ENCODE assay signal across 20 cellular contexts in the genomic region with DNA sequence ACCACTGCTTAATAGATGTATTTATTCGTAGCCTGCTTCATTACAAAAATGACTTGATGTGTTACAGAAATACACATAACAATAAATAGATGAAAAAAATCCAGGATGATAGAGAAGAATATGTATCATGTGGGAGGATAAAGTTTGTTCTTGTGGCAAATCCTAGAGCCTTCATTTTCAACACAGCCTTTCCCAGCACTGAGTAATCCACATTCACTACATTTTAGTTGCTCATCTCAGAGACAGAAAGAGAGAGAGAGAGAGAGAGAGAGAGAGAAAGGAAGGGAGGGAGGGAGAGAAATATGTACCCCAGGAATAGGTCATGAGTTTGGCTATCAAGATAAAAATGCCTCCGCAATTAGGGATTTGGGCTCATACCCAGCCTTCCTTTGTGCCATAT.
DNase-seq lines count a peak whose midpoint lies in the region; ATAC-seq and TF ChIP-seq lines count a peak whose summit lies in the region.
"Had no signal": no experiment of that assay in that cellular context is flagged by ENCODE, and none has a peak within 500 bp of the region (broad histone marks: within the 10 kb centered on the region; RNA-seq: fewer than 3 reads in every experiment).

No MANE protein-coding gene starts in this region.

- H3K27me3 Mint-ChIP-seq in HFFc6 (ENCODE audit: insufficient read depth) (peaks cover 2% of the 10 kb centered on the region), chondrocyte (ENCODE audit: low read depth) (no peaks in the 10 kb centered on the region)
- H3K27me3 Mint-ChIP-seq: CD4-positive, alpha-beta memory T cell had no signal

- H3F3A ChIP-seq in SK-N-SH (replicated peaks; ENCODE audit: insufficient read depth) = peaks cover 32% of the 10 kb centered on the region

- H3K9ac ChIP-seq in SK-N-SH = no peak overlapping the region

- H3K79me2 ChIP-seq in SK-N-SH (ENCODE audit: insufficient read depth) (peaks cover 97% of the 10 kb centered on the region), osteoblast (ENCODE audit: insufficient read depth, low read length) (peaks cover 90% of the 10 kb centered on the region)

- peaks cover 49% of the 10 kb centered on the region for H4K20me1 ChIP-seq in SK-N-SH (ENCODE audit: insufficient read depth)
- peaks cover 18% of the 10 kb centered on the region for H4K20me1 ChIP-seq in osteoblast (ENCODE audit: insufficient read depth, low read length)

- CTCF ChIA-PET in SK-N-SH (lab: Yijun Ruan, JAX) = no interaction called here

- H3K36me3 Mint-ChIP-seq in HFFc6 (ENCODE audit: low read depth) (peaks cover 20% of the 10 kb centered on the region), chondrocyte (ENCODE audit: low read depth) (peaks cover 12% of the 10 kb centered on the region)

- no peak for TF ChIP-seq EP300 in SK-N-SH (IDR thresholded peaks at IDR 0.05; ENCODE audit: borderline replicate concordance in 1 of 2, low read depth in 1 of 2, low read length in 1 of 2)

- DNase-seq in SK-N-SH (no peak), HFFc6 (peak; percentile 28), chondrocyte (ENCODE audit: low spot score) (no peak), osteoblast (ENCODE audit: insufficient read length, low spot score, missing footprints) (no peak), DMS53 treated with DMSO at 0.1 percent for 48 hours (lab: John Stamatoyannopoulos, UW; ENCODE audit: unreplicated experiment) (no peak)
- no peak for DNase-seq in activated CD4-positive, alpha-beta T cell treated with anti-CD3 and anti-CD28 coated beads, Interleukin-2, amount 50 U/mL, for 4 hours
- DNase-seq: BE2C; CD4-positive, alpha-beta memory T cell; DMS79 treated with DMSO at 0.1 percent for 48 hours; GF-D8; GOT3; Karpas-422; NCI-H1105; NCI-H1694; NCI-H2227 treated with DMSO at 0.1 percent for 48 hours; NCI-H524 had no signal

- H3K4me3 Mint-ChIP-seq in HFFc6 = no peak overlapping the region
- no peak overlapping the region for H3K4me3 Mint-ChIP-seq in chondrocyte (ENCODE audit: unreplicated experiment)

- H3K9me3 ChIP-seq in SK-N-SH (no peaks in the 10 kb centered on the region), osteoblast (ENCODE audit: low read depth, low read length) (no peaks in the 10 kb centered on the region)
- H3K9me3 ChIP-seq: BE2C, MG63 had no signal

- TF ChIP-seq RAD21 in SK-N-SH (IDR thresholded peaks at IDR 0.05; ENCODE audit: low read length) = no peak

- peaks cover 9 to 11% of the 10 kb centered on the region in 2 experiments for H3K36me3 ChIP-seq in SK-N-SH (replicated peaks in 1 of 2; ENCODE audit: control insufficient read depth in 1 of 2, insufficient read depth in 2 of 2, low read length in 1 of 2)
- H3K36me3 ChIP-seq in osteoblast (ENCODE audit: insufficient read depth, low read length) = peaks cover 5% of the 10 kb centered on the region
- H3K36me3 ChIP-seq: BE2C had no signal

- H3K4me2 ChIP-seq in SK-N-SH (no peak overlapping the region), osteoblast (ENCODE audit: insufficient read depth, low read length) (no peak overlapping the region)

- no peak for ATAC-seq in SK-N-SH treated with all-trans-retinoic acid at 6 μM for 48 hours
- no peak for ATAC-seq in GM18867 (IDR thresholded peaks at IDR 0.05; ENCODE audit: unreplicated experiment)

- TF ChIP-seq CTCF in SK-N-SH (IDR thresholded peaks at IDR 0.05) (no peak), HFFc6 (IDR thresholded peaks at IDR 0.05) (no peak), chondrocyte (IDR thresholded peaks at IDR 0.05) (no peak), osteoblast (IDR thresholded peaks at IDR 0.05; ENCODE audit: extremely low read depth, low read depth, low read length) (no peak)

- no peaks in the 10 kb centered on the region for H3K9me3 Mint-ChIP-seq in HFFc6
- no peaks in the 10 kb centered on the region for H3K9me3 Mint-ChIP-seq in chondrocyte (ENCODE audit: low read depth)
- H3K9me3 Mint-ChIP-seq: CD4-positive, alpha-beta memory T cell had no signal

- H3K27me3 ChIP-seq in SK-N-SH (ENCODE audit: insufficient read depth) (no peaks in the 10 kb centered on the region), osteoblast (ENCODE audit: insufficient read depth, low read length) (no peaks in the 10 kb centered on the region)
- H3K27me3 ChIP-seq: BE2C, MG63 had no signal

- H3K9me2 ChIP-seq in SK-N-SH = no peaks in the 10 kb centered on the region

- H3K4me1 ChIP-seq in SK-N-SH (ENCODE audit: control insufficient read depth in 1 of 2, insufficient read depth in 2 of 2, low read depth in 1 of 2, low read length in 1 of 2) (peaks cover 0 to 52% of the 10 kb centered on the region in 2 experiments; a peak in 2 of 4 replicates), osteoblast (ENCODE audit: insufficient read depth, low read length) (peaks cover 29% of the 10 kb centered on the region)

- 0 out of 4 replicates have a peak overlapping the region, but pooled peaks of 1 of the 2 experiments have one; percentile 6 for H3K27ac ChIP-seq in SK-N-SH (ENCODE audit: low read depth in 2 of 2, low read length in 1 of 2)
- peak overlapping the region; percentile 3 for H3K27ac ChIP-seq in osteoblast (ENCODE audit: low read depth, low read length)
- H3K27ac ChIP-seq: 22Rv1 had no signal

- peaks cover 80% of the 10 kb centered on the region for H3K4me1 Mint-ChIP-seq in HFFc6 (ENCODE audit: low read depth)
- H3K4me1 Mint-ChIP-seq in chondrocyte (ENCODE audit: low read depth) = peaks cover 88% of the 10 kb centered on the region

- H3K27ac Mint-ChIP-seq in HFFc6 (peak overlapping the region; percentile 28), chondrocyte (ENCODE audit: unreplicated experiment) (peak overlapping the region; percentile 83)

- WGBS in SK-N-SH (ENCODE audit: low lambda C conversion rate) = 96% methylated on average over 2 of the region's 2 CpGs

- no peak overlapping the region for H2AFZ ChIP-seq in SK-N-SH (ENCODE audit: low read depth)
- no peak overlapping the region for H2AFZ ChIP-seq in osteoblast (ENCODE audit: low read length)

- POLR2A ChIA-PET in SK-N-SH (lab: Yijun Ruan, JAX) = no interaction called here

- H3K4me3 ChIP-seq in SK-N-SH (ENCODE audit: low read depth in 2 of 2, low read length in 1 of 2) (no peak overlapping the region), osteoblast (ENCODE audit: insufficient read depth, low read length) (no peak overlapping the region)
- H3K4me3 ChIP-seq: MG63 had no signal

TF ChIP-seq in SK-N-SH treated with all-trans-retinoic acid at 6 μM for 48 hours, 23 proteins besides CTCF, POLR2A, EP300 and RAD21:
- TF ChIP-seq ZFP30 (CRISPR knock-in tag; IDR thresholded peaks at IDR 0.05) (peak; percentile 44; the same call in 1 of the 2 replicates), CSDC2 (CRISPR knock-in tag; IDR thresholded peaks at IDR 0.05) (no peak), ZNF8 (CRISPR knock-in tag; IDR thresholded peaks at IDR 0.05) (no peak), BACH2 (CRISPR knock-in tag; IDR thresholded peaks at IDR 0.05; ENCODE audit: borderline replicate concordance) (no peak), RARB (CRISPR knock-in tag; IDR thresholded peaks at IDR 0.05) (no peak)

TF ChIP-seq in SK-N-SH, 30 proteins besides CTCF, POLR2A, EP300 and RAD21 (continues in another document):
- TF ChIP-seq, protein P1, sequence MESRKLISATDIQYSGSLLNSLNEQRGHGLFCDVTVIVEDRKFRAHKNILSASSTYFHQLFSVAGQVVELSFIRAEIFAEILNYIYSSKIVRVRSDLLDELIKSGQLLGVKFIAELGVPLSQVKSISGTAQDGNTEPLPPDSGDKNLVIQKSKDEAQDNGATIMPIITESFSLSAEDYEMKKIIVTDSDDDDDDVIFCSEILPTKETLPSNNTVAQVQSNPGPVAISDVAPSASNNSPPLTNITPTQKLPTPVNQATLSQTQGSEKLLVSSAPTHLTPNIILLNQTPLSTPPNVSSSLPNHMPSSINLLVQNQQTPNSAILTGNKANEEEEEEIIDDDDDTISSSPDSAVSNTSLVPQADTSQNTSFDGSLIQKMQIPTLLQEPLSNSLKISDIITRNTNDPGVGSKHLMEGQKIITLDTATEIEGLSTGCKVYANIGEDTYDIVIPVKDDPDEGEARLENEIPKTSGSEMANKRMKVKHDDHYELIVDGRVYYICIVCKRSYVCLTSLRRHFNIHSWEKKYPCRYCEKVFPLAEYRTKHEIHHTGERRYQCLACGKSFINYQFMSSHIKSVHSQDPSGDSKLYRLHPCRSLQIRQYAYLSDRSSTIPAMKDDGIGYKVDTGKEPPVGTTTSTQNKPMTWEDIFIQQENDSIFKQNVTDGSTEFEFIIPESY (IDR thresholded peaks at IDR 0.05; ENCODE audit: borderline replicate concordance, low read depth) = no peak
- no peak for TF ChIP-seq YY1 (IDR thresholded peaks at IDR 0.05; ENCODE audit: low read depth)
- TF ChIP-seq, protein P2, sequence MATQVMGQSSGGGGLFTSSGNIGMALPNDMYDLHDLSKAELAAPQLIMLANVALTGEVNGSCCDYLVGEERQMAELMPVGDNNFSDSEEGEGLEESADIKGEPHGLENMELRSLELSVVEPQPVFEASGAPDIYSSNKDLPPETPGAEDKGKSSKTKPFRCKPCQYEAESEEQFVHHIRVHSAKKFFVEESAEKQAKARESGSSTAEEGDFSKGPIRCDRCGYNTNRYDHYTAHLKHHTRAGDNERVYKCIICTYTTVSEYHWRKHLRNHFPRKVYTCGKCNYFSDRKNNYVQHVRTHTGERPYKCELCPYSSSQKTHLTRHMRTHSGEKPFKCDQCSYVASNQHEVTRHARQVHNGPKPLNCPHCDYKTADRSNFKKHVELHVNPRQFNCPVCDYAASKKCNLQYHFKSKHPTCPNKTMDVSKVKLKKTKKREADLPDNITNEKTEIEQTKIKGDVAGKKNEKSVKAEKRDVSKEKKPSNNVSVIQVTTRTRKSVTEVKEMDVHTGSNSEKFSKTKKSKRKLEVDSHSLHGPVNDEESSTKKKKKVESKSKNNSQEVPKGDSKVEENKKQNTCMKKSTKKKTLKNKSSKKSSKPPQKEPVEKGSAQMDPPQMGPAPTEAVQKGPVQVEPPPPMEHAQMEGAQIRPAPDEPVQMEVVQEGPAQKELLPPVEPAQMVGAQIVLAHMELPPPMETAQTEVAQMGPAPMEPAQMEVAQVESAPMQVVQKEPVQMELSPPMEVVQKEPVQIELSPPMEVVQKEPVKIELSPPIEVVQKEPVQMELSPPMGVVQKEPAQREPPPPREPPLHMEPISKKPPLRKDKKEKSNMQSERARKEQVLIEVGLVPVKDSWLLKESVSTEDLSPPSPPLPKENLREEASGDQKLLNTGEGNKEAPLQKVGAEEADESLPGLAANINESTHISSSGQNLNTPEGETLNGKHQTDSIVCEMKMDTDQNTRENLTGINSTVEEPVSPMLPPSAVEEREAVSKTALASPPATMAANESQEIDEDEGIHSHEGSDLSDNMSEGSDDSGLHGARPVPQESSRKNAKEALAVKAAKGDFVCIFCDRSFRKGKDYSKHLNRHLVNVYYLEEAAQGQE (IDR thresholded peaks at IDR 0.05; ENCODE audit: low read depth, low read length) = no peak
- TF ChIP-seq NFIC (IDR thresholded peaks at IDR 0.05; ENCODE audit: borderline replicate concordance) = no peak
- TF ChIP-seq SIN3A (IDR thresholded peaks at IDR 0.05; ENCODE audit: borderline replicate concordance, low read depth, low read length) = no peak
- no peak for TF ChIP-seq FOXM1 (IDR thresholded peaks at IDR 0.05; ENCODE audit: low read depth)
